Comparison of ENCODE assay signal across 22 cellular contexts in genomic region chr16:74711938-74712337, GRCh38. TPM values are rescaled to one million over a fixed set of nuclear protein-coding genes. Genes with fewer than 3 reads are reported as not detected.
"Had no signal": no experiment of that assay in that cellular context is flagged by ENCODE, and none has a peak within 500 bp of the region (broad histone marks: within the 10 kb centered on the region; RNA-seq: fewer than 3 reads in every experiment).

No MANE protein-coding gene starts in this region.

- H3K4me1 ChIP-seq: lower lobe of right lung, prostate gland, right atrium auricular region, upper lobe of left lung, uterus had no signal

- H3K9me3 ChIP-seq: esophagus muscularis mucosa, lower lobe of right lung, mucosa of descending colon, prostate gland, right atrium auricular region, stomach, thoracic aorta, tibial nerve, upper lobe of left lung, uterus had no signal

- DNase-seq: effector memory CD4-positive, alpha-beta T cell; foreskin melanocyte; hypothalamus; left ventricle myocardium superior; lower lobe of right lung; mucosa of descending colon; naive B cell; nucleus accumbens; stimulated activated CD4-positive, alpha-beta T cell treated with anti-CD3 and anti-CD28 coated beads, Interleukin-2, amount 100 ng/mL, for 24 hours; stimulated activated CD4-positive, alpha-beta T cell treated with anti-CD3 and anti-CD28 coated beads, Interleukin-4, amount 100 ng/mL, for 24 hours; stimulated activated naive CD4-positive, alpha-beta T cell treated with Interleukin-2 at 50 U/mL for 16 hours; stomach; upper lobe of left lung; uterus had no signal

- H3K36me3 ChIP-seq: esophagus muscularis mucosa, lower lobe of right lung, neural progenitor cell, prostate gland, right atrium auricular region, thoracic aorta, upper lobe of left lung, uterus had no signal

- H3K27ac ChIP-seq: esophagus muscularis mucosa, lower lobe of right lung, neural progenitor cell, prostate gland, right atrium auricular region, stomach, thoracic aorta, upper lobe of left lung, uterus had no signal

- H3K27me3 ChIP-seq: esophagus muscularis mucosa, right atrium auricular region, stomach, tibial nerve, upper lobe of left lung, uterus had no signal

- H3K4me3 ChIP-seq: esophagus muscularis mucosa, lower lobe of right lung, mucosa of descending colon, neural progenitor cell, prostate gland, right atrium auricular region, smooth muscle cell, stomach, thoracic aorta, tibial nerve, upper lobe of left lung, uterus had no signal

RNA-seq across cellular contexts. Expression of gene MLKL, which starts 11.3 kb away (rescaled TPM):
- total RNA-seq: mesothelial cell of epicardium had no signal
